Comparison of ENCODE assay signal across 19 cellular contexts in the genomic region with DNA sequence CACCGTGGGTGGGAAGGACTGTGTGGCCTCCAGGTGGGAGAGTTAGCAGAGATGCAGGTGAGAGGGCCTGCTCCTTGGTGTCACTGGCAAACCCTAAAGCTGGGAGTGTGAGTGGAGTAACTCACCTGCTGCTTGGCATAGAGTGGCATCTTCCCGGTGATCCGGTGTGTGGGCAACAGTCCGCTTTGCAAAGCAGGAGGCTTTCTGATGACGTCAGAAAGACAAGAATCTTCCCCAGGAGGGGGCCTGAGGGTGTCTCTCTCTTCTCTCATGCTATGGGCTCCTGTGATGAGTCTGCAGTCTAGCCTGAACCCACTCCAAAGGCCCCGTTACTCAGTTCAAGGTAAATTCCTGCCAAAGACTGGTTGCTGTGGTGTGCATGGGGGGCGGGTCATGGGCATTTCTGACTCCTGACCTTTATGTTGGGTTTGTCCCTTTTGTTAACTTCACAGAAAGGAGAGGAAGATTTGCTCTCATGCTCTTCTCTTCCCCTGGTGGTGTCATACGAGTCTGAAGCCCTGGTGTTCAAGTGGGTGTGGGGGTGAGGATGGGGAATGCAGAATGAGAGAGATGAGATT.
A peak's percentile ranks its signal among the peaks of the same experiment; 100 is the strongest.
DNase-seq lines count a peak whose midpoint lies in the region; ATAC-seq and TF ChIP-seq lines count a peak whose summit lies in the region.
"Had no signal": no experiment of that assay in that cellular context is flagged by ENCODE, and none has a peak within 500 bp of the region (broad histone marks: within the 10 kb centered on the region; RNA-seq: fewer than 3 reads in every experiment).

No MANE protein-coding gene starts in this region.

- H3K27me3 ChIP-seq in testis (no peaks in the 10 kb centered on the region), esophagus muscularis mucosa (peaks cover 0 to 13% (median 0%) of the 10 kb centered on the region in 4 donors)
- H3K27me3 ChIP-seq: ascending aorta, upper lobe of left lung had no signal

- H3K27ac Mint-ChIP-seq in activated CD4-positive, alpha-beta memory T cell treated with anti-CD3 and anti-CD28 coated beads for 36 hours = peak overlapping the region; percentile 14
- H3K27ac Mint-ChIP-seq in activated naive CD8-positive, alpha-beta T cell treated with anti-CD3 and anti-CD28 coated beads, Interleukin-2, amount 10 ng/mL, durations not matched to agents 7 days and 5 days = peak overlapping the region; percentile 67
- H3K27ac Mint-ChIP-seq: CD8-positive, alpha-beta T cell; naive B cell had no signal

- no peaks in the 10 kb centered on the region for H3K27me3 Mint-ChIP-seq in activated CD4-positive, alpha-beta memory T cell treated with anti-CD3 and anti-CD28 coated beads for 36 hours
- no peaks in the 10 kb centered on the region for H3K27me3 Mint-ChIP-seq in activated naive CD8-positive, alpha-beta T cell treated with anti-CD3 and anti-CD28 coated beads, Interleukin-2, amount 10 ng/mL, durations not matched to agents 7 days and 5 days

- TF ChIP-seq POLR2A in testis (IDR thresholded peaks at IDR 0.05) (no peak), esophagus muscularis mucosa (IDR thresholded peaks at IDR 0.05; ENCODE audit: low read depth) (no peak)

- POLR2A ChIA-PET in activated CD4-positive, alpha-beta memory T cell treated with anti-CD3 and anti-CD28 coated beads for 36 hours (lab: Charles Lee) = no interaction called here
- POLR2A ChIA-PET in activated naive CD8-positive, alpha-beta T cell treated with anti-CD3 and anti-CD28 coated beads, Interleukin-2, amount 10 ng/mL, durations not matched to agents 7 days and 5 days (lab: Charles Lee) = interaction anchor here (1.0 kb wide), 1 partner anchor 159 kb away, joined by 3 read pairs; no protein-coding TSS in a partner anchor

- H3K4me1 Mint-ChIP-seq in activated CD4-positive, alpha-beta memory T cell treated with anti-CD3 and anti-CD28 coated beads for 36 hours (ENCODE audit: low read depth) = peaks cover 76% of the 10 kb centered on the region
- H3K4me1 Mint-ChIP-seq in activated naive CD8-positive, alpha-beta T cell treated with anti-CD3 and anti-CD28 coated beads, Interleukin-2, amount 10 ng/mL, durations not matched to agents 7 days and 5 days = peaks cover 73% of the 10 kb centered on the region

- H3K27ac ChIP-seq in testis (no peak overlapping the region), esophagus muscularis mucosa (replicated peaks in 1 of 4) (no peak overlapping the region)
- H3K27ac ChIP-seq: ascending aorta, KMS-11, upper lobe of left lung had no signal

- CTCF ChIA-PET in activated CD4-positive, alpha-beta memory T cell treated with anti-CD3 and anti-CD28 coated beads for 36 hours (lab: Charles Lee) = no interaction called here

- H3K9me3 ChIP-seq in testis = no peaks in the 10 kb centered on the region
- peaks cover 0 to 14% (median 8%) of the 10 kb centered on the region in 4 donors for H3K9me3 ChIP-seq in esophagus muscularis mucosa
- H3K9me3 ChIP-seq: ascending aorta had no signal

- intact Hi-C loops in activated CD4-positive, alpha-beta memory T cell treated with anti-CD3 and anti-CD28 coated beads for 36 hours (cut with micrococcal nuclease) = loop anchor here (1.0 to 2.0 kb wide), 5 partner anchors 12 to 189 kb away; no protein-coding TSS in a partner anchor
- intact Hi-C loops in testis (cut with DNase I; ENCODE audit: low total_unique reads) (no loop called here), esophagus muscularis mucosa (cut with DNase I) (no loop called here)

- WGBS in testis, 2 donors = 83 to 87% methylated on average over 7 to 8 of the region's 8 CpGs
- 78% methylated on average over 8 of the region's 8 CpGs for WGBS in esophagus muscularis mucosa

- no peak for ATAC-seq in activated naive CD8-positive, alpha-beta T cell treated with anti-CD3 and anti-CD28 coated beads, Interleukin-2, amount 10 ng/mL, durations not matched to agents 7 days and 5 days (ENCODE audit: low read depth)
- ATAC-seq: CD8-positive, alpha-beta T cell had no signal

- H3K36me3 ChIP-seq in testis (ENCODE audit: low read depth, missing control alignments) (no peaks in the 10 kb centered on the region), esophagus muscularis mucosa (no peaks in the 10 kb centered on the region)
- H3K36me3 ChIP-seq: ascending aorta, upper lobe of left lung had no signal

- no peak overlapping the region for H3K4me3 Mint-ChIP-seq in activated CD4-positive, alpha-beta memory T cell treated with anti-CD3 and anti-CD28 coated beads for 36 hours
- no peak overlapping the region for H3K4me3 Mint-ChIP-seq in activated naive CD8-positive, alpha-beta T cell treated with anti-CD3 and anti-CD28 coated beads, Interleukin-2, amount 10 ng/mL, durations not matched to agents 7 days and 5 days
- H3K4me3 Mint-ChIP-seq: CD8-positive, alpha-beta T cell; naive B cell had no signal

- H3K9me3 Mint-ChIP-seq in activated CD4-positive, alpha-beta memory T cell treated with anti-CD3 and anti-CD28 coated beads for 36 hours = peaks cover 10% of the 10 kb centered on the region
- peaks cover 2% of the 10 kb centered on the region for H3K9me3 Mint-ChIP-seq in activated naive CD8-positive, alpha-beta T cell treated with anti-CD3 and anti-CD28 coated beads, Interleukin-2, amount 10 ng/mL, durations not matched to agents 7 days and 5 days

- TF ChIP-seq EP300 in esophagus muscularis mucosa (IDR thresholded peaks at IDR 0.05) = no peak

- H3K4me1 ChIP-seq in testis (no peaks in the 10 kb centered on the region), esophagus muscularis mucosa (no peaks in the 10 kb centered on the region)
- H3K4me1 ChIP-seq: ascending aorta, upper lobe of left lung had no signal

- no peaks in the 10 kb centered on the region for H3K36me3 Mint-ChIP-seq in activated CD4-positive, alpha-beta memory T cell treated with anti-CD3 and anti-CD28 coated beads for 36 hours
- H3K36me3 Mint-ChIP-seq in activated naive CD8-positive, alpha-beta T cell treated with anti-CD3 and anti-CD28 coated beads, Interleukin-2, amount 10 ng/mL, durations not matched to agents 7 days and 5 days = peaks cover 16% of the 10 kb centered on the region
- H3K36me3 Mint-ChIP-seq: CD8-positive, alpha-beta T cell; naive B cell had no signal

- TF ChIP-seq CTCF in testis (IDR thresholded peaks at IDR 0.05) (no peak), esophagus muscularis mucosa (IDR thresholded peaks at IDR 0.05) (no peak)

- peak; percentile 30 for DNase-seq in activated T-cell treated with anti-CD3 and anti-CD28 coated beads for 24 hours (ENCODE audit: low read depth)
- no peak for DNase-seq in activated T-cell treated with anti-CD3 and anti-CD28 coated beads, Interleukin-2, amount 50 U/mL, for 1 hour
- peak; percentile 88 for DNase-seq in activated CD4-positive, alpha-beta memory T cell treated with anti-CD3 and anti-CD28 coated beads for 36 hours
- DNase-seq in activated naive CD8-positive, alpha-beta T cell treated with anti-CD3 and anti-CD28 coated beads, Interleukin-2, amount 10 ng/mL, durations not matched to agents 7 days and 5 days = no peak
- peak; percentile 76 for DNase-seq in stimulated activated CD8-positive, alpha-beta memory T cell treated with anti-CD3 and anti-CD28 coated beads, Interleukin-4, amount 100 ng/mL, for 48 hours
- no peak for DNase-seq in testis
- no peak for DNase-seq in superior temporal gyrus (ENCODE audit: extremely low spot score)
- no peak for DNase-seq in esophagus muscularis mucosa (ENCODE audit: extremely low spot score)
- DNase-seq: CD8-positive, alpha-beta T cell; foreskin melanocyte; naive B cell; NCI-H1105; NCI-H2227 treated with DMSO at 0.1 percent for 48 hours; posterior cingulate gyrus; Right ventricle myocardium superior; small intestine; upper lobe of left lung had no signal

- no peak overlapping the region for H3K4me3 ChIP-seq in testis
- H3K4me3 ChIP-seq in esophagus muscularis mucosa = no peak overlapping the region
- H3K4me3 ChIP-seq: ascending aorta, upper lobe of left lung had no signal

Comparison
In these comparisons a context has a peak if more than half of its experiments do, and no peak if none do; other contexts are left out.
1. DNase-seq: peak in activated T-cell treated with anti-CD3 and anti-CD28 coated beads for 24 hours (single experiment), activated CD4-positive, alpha-beta memory T cell treated with anti-CD3 and anti-CD28 coated beads for 36 hours (single experiment) and stimulated activated CD8-positive, alpha-beta memory T cell treated with anti-CD3 and anti-CD28 coated beads, Interleukin-4, amount 100 ng/mL, for 48 hours (single experiment); none in activated T-cell treated with anti-CD3 and anti-CD28 coated beads, Interleukin-2, amount 50 U/mL, for 1 hour (single experiment), activated naive CD8-positive, alpha-beta T cell treated with anti-CD3 and anti-CD28 coated beads, Interleukin-2, amount 10 ng/mL, durations not matched to agents 7 days and 5 days (single experiment), testis (single experiment), superior temporal gyrus (single experiment) and esophagus muscularis mucosa (single experiment).